Comparison of ENCODE assay signal across 31 cellular contexts in genomic region chr10:132669208-132669861, GRCh38.
DNase-seq lines count a peak whose midpoint lies in the region; ATAC-seq and TF ChIP-seq lines count a peak whose summit lies in the region.
"Had no signal": no experiment of that assay in that cellular context is flagged by ENCODE, and none has a peak within 500 bp of the region (broad histone marks: within the 10 kb centered on the region; RNA-seq: fewer than 3 reads in every experiment).

No MANE protein-coding gene starts in this region.

- ATAC-seq in HG02588 (IDR thresholded peaks at IDR 0.05; ENCODE audit: unreplicated experiment): no peak
- ATAC-seq: activated T-cell treated with anti-CD3 and anti-CD28 coated beads, Interleukin-2, amount 50 U/mL, for 4 hours; gastrocnemius medialis had no signal

- peak overlapping the region; percentile 96; the same call in 1 of the 2 replicates for H3K27ac Mint-ChIP-seq in HFFc6
- H3K27ac Mint-ChIP-seq: activated B cell treated with CpG ODN at 0.5 μM for 24 hours, nephron, type B pancreatic cell had no signal

- H3K36me3 ChIP-seq in BLaER1 (peaks cover 9% of the 10 kb centered on the region; the same call in 1 of the 2 replicates), SJSA1 (peaks cover 34% of the 10 kb centered on the region), PC-9 (ENCODE audit: low read depth) (no peaks in the 10 kb centered on the region)
- H3K36me3 ChIP-seq: adrenal gland, BE2C, gastrocnemius medialis, ovary had no signal

- H3K9me2 ChIP-seq in PC-9 (ENCODE audit: insufficient read depth): no peaks in the 10 kb centered on the region

- peak overlapping the region; percentile 80 for H3K4me2 ChIP-seq in BLaER1
- no peak overlapping the region for H3K4me2 ChIP-seq in PC-9
- H3K4me2 ChIP-seq: hepatocyte had no signal

- peaks cover 46% of the 10 kb centered on the region for H3K4me1 Mint-ChIP-seq in HFFc6 (ENCODE audit: low read depth)

- TF ChIP-seq CTCF in HFFc6 (IDR thresholded peaks at IDR 0.05) (no peak), PC-9 (conservative IDR thresholded peaks at IDR 0.05) (no peak)

- H3K9me3 ChIP-seq in BLaER1: no peaks in the 10 kb centered on the region
- H3K9me3 ChIP-seq in SJSA1 (replicated peaks): no peaks in the 10 kb centered on the region
- H3K9me3 ChIP-seq in PC-9 (ENCODE audit: insufficient read depth, low read depth): no peaks in the 10 kb centered on the region
- H3K9me3 ChIP-seq: adrenal gland, BE2C, gastrocnemius medialis, ovary had no signal

- POLR2A ChIA-PET in PC-9 (lab: Charles Lee; ENCODE audit: unreplicated experiment): no interaction called here

- H3K4me3 ChIP-seq in BLaER1: no peak overlapping the region
- no peak overlapping the region for H3K4me3 ChIP-seq in SJSA1
- H3K4me3 ChIP-seq in PC-9: no peak overlapping the region
- H3K4me3 ChIP-seq: adrenal gland, dorsolateral prefrontal cortex, gastrocnemius medialis, hepatocyte, lung, ovary, SK-N-MC had no signal

- no peak overlapping the region for H2AFZ ChIP-seq in PC-9
- H2AFZ ChIP-seq: hepatocyte had no signal

- no peak overlapping the region for H3K27ac ChIP-seq in BLaER1
- peak overlapping the region; percentile 80; the same call in 1 of the 2 replicates for H3K27ac ChIP-seq in SJSA1
- no peak overlapping the region for H3K27ac ChIP-seq in PC-9
- H3K27ac ChIP-seq: adrenal gland, dorsolateral prefrontal cortex, gastrocnemius medialis, hepatocyte, ovary, SK-N-MC had no signal

- DNase-seq in HFFc6 (no peak), SJSA1 (ENCODE audit: low read depth in 1 of 2, low spot score in 2 of 2) (no peak), posterior vena cava (ENCODE audit: low spot score) (peak; percentile 56), activated gamma-delta T cell treated with Interleukin-2 at 50 U/mL for 16 hours (no peak), PC-9 (no peak)
- DNase-seq in activated CD8-positive, alpha-beta memory T cell treated with anti-CD3 and anti-CD28 coated beads, Interleukin-2, amount 50 U/mL, for 48 hours: no peak
- DNase-seq: activated B cell treated with CpG ODN at 0.5 μM for 24 hours; activated CD4-positive, alpha-beta T cell treated with anti-CD3 and anti-CD28 coated beads, Interleukin-2, amount 50 U/mL, for 1 hour; activated naive CD4-positive, alpha-beta T cell; activated T-cell treated with anti-CD3 and anti-CD28 coated beads, Interleukin-2, amount 50 U/mL, for 4 hours; BE2C; cerebellar nuclear complex; EL; gastrocnemius medialis; GOT3; kidney glomerular epithelial cell; NCI-H1417 treated with DMSO at 0.1 percent for 48 hours; NCI-H2081; NCI-H446; NCI-H748 treated with DMSO at 0.1 percent for 48 hours; stimulated activated CD4-positive, alpha-beta T cell treated with anti-CD3 and anti-CD28 coated beads, Interleukin-2, amount 100 ng/mL, for 48 hours had no signal

- peaks cover 46% of the 10 kb centered on the region for H3K4me1 ChIP-seq in BLaER1
- H3K4me1 ChIP-seq in SJSA1 (replicated peaks): peaks cover 60% of the 10 kb centered on the region
- peaks cover 15% of the 10 kb centered on the region for H3K4me1 ChIP-seq in PC-9 (replicated peaks; ENCODE audit: insufficient read depth)
- H3K4me1 ChIP-seq: adrenal gland, gastrocnemius medialis had no signal

- H3K27me3 ChIP-seq in BLaER1: no peaks in the 10 kb centered on the region
- H3K27me3 ChIP-seq in SJSA1 (replicated peaks): no peaks in the 10 kb centered on the region
- no peaks in the 10 kb centered on the region for H3K27me3 ChIP-seq in PC-9 (ENCODE audit: insufficient read depth, low read depth)
- H3K27me3 ChIP-seq: adrenal gland, dorsolateral prefrontal cortex, gastrocnemius medialis, hepatocyte, ovary had no signal

- no TSS peak for BruUV-seq in PC-9 (replicated peaks; lab: Mats Ljungman, UMichigan)

- H3F3A ChIP-seq in PC-9 (ENCODE audit: insufficient read depth, low read depth): no peaks in the 10 kb centered on the region

- H4K20me1 ChIP-seq in BLaER1: peaks cover 70% of the 10 kb centered on the region
- no peaks in the 10 kb centered on the region for H4K20me1 ChIP-seq in PC-9 (ENCODE audit: insufficient read depth)

- H3K9ac ChIP-seq in BLaER1: no peak overlapping the region

- CTCF ChIA-PET in PC-9 (lab: Charles Lee): no interaction called here

- intact Hi-C loops in posterior vena cava (cut with DNase I) (no loop called here), PC-9 (cut with micrococcal nuclease; ENCODE audit: unreplicated experiment) (no loop called here)

- no peak overlapping the region for H3K4me3 Mint-ChIP-seq in HFFc6
- H3K4me3 Mint-ChIP-seq: activated B cell treated with CpG ODN at 0.5 μM for 24 hours; activated T-cell treated with anti-CD3 and anti-CD28 coated beads, Interleukin-2, amount 50 U/mL, for 4 hours; nephron; type B pancreatic cell had no signal

- no peaks in the 10 kb centered on the region for H3K9me3 Mint-ChIP-seq in HFFc6
- H3K9me3 Mint-ChIP-seq: activated B cell treated with CpG ODN at 0.5 μM for 24 hours; activated T-cell treated with anti-CD3 and anti-CD28 coated beads, Interleukin-2, amount 50 U/mL, for 4 hours; nephron had no signal

- no peaks in the 10 kb centered on the region for H3K79me2 ChIP-seq in PC-9 (ENCODE audit: low read depth)
- H3K79me2 ChIP-seq: hepatocyte had no signal

- peaks cover 4% of the 10 kb centered on the region for H3K27me3 Mint-ChIP-seq in HFFc6 (ENCODE audit: insufficient read depth)
- H3K27me3 Mint-ChIP-seq: activated B cell treated with CpG ODN at 0.5 μM for 24 hours had no signal

- H3K36me3 Mint-ChIP-seq in HFFc6 (ENCODE audit: low read depth): peaks cover 30% of the 10 kb centered on the region
